Comparison of ENCODE assay signal across 30 cellular contexts in genomic region chr5:132033122-132033521, GRCh38. TPM values are rescaled to one million over a fixed set of nuclear protein-coding genes. Genes with fewer than 3 reads are reported as not detected.
DNase-seq lines count a peak whose midpoint lies in the region; ATAC-seq, FAIRE-seq and TF ChIP-seq lines count a peak whose summit lies in the region.
"Had no signal": no experiment of that assay in that cellular context is flagged by ENCODE, and none has a peak within 500 bp of the region (broad histone marks: within the 10 kb centered on the region; RNA-seq: fewer than 3 reads in every experiment).

No MANE protein-coding gene starts in this region.

- no peak for FAIRE-seq in A549 (lab: Jason Lieb, UNC)
- FAIRE-seq: GM12878, GM12892, GM18507 had no signal

- POLR2A ChIA-PET in activated CD4-positive, alpha-beta memory T cell treated with anti-CD3 and anti-CD28 coated beads for 36 hours (lab: Charles Lee): no interaction called here
- POLR2A ChIA-PET in activated CD4-positive, alpha-beta memory T cell treated with anti-CD3 and anti-CD28 coated beads, Interleukin-2, amount 10 ng/mL, durations not matched to agents 7 days and 5 days (lab: Charles Lee): no interaction called here
- POLR2A ChIA-PET in A549 (lab: Yijun Ruan, JAX): no interaction called here

- CTCF ChIA-PET in activated CD4-positive, alpha-beta memory T cell treated with anti-CD3 and anti-CD28 coated beads for 36 hours (lab: Charles Lee): no interaction called here
- CTCF ChIA-PET in activated CD4-positive, alpha-beta memory T cell treated with anti-CD3 and anti-CD28 coated beads, Interleukin-2, amount 10 ng/mL, durations not matched to agents 7 days and 5 days (lab: Charles Lee): no interaction called here
- CTCF ChIA-PET in A549 (lab: Yijun Ruan, JAX): no interaction called here

- no peak for TF ChIP-seq POLR2A in A549 (IDR thresholded peaks at IDR 0.05; ENCODE audit: low read length)

- no peak overlapping the region for H3K4me2 ChIP-seq in A549
- H3K4me2 ChIP-seq: BLaER1 had no signal

- H3K9me3 Mint-ChIP-seq in activated CD4-positive, alpha-beta memory T cell treated with anti-CD3 and anti-CD28 coated beads for 36 hours: peaks cover 15% of the 10 kb centered on the region
- peaks cover 11% of the 10 kb centered on the region for H3K9me3 Mint-ChIP-seq in activated CD4-positive, alpha-beta memory T cell treated with anti-CD3 and anti-CD28 coated beads, Interleukin-2, amount 10 ng/mL, durations not matched to agents 7 days and 5 days
- H3K9me3 Mint-ChIP-seq in central memory CD8-positive, alpha-beta T cell: peaks cover 5% of the 10 kb centered on the region
- peaks cover 22% of the 10 kb centered on the region for H3K9me3 Mint-ChIP-seq in activated T-helper 1 cell treated with anti-CD3 and anti-CD28 coated beads, Interleukin-12 subunit alpha, Interleukin-12 subunit beta, Interleukin-2, Interleukin-4 antibody, amounts not matched to agents 30 ng/mL and 10 ng/mL and 1 ng/mL, durations not matched to agents 14 hours and 24 hours and 36 hours

- peaks cover 9% of the 10 kb centered on the region for H3K4me1 Mint-ChIP-seq in activated CD4-positive, alpha-beta memory T cell treated with anti-CD3 and anti-CD28 coated beads for 36 hours (ENCODE audit: low read depth)
- no peaks in the 10 kb centered on the region for H3K4me1 Mint-ChIP-seq in activated CD4-positive, alpha-beta memory T cell treated with anti-CD3 and anti-CD28 coated beads, Interleukin-2, amount 10 ng/mL, durations not matched to agents 7 days and 5 days
- peaks cover 7% of the 10 kb centered on the region for H3K4me1 Mint-ChIP-seq in central memory CD8-positive, alpha-beta T cell
- peaks cover 18% of the 10 kb centered on the region for H3K4me1 Mint-ChIP-seq in activated T-helper 1 cell treated with anti-CD3 and anti-CD28 coated beads, Interleukin-12 subunit alpha, Interleukin-12 subunit beta, Interleukin-2, Interleukin-4 antibody, amounts not matched to agents 30 ng/mL and 10 ng/mL and 1 ng/mL, durations not matched to agents 14 hours and 24 hours and 36 hours (ENCODE audit: low read depth)
- H3K4me1 Mint-ChIP-seq: CD14-positive monocyte; CD4-positive, CD25-positive, alpha-beta regulatory T cell; CD8-positive, alpha-beta memory T cell had no signal

- H3K4me3 Mint-ChIP-seq in activated CD4-positive, alpha-beta memory T cell treated with anti-CD3 and anti-CD28 coated beads for 36 hours: no peak overlapping the region
- H3K4me3 Mint-ChIP-seq in activated CD4-positive, alpha-beta memory T cell treated with anti-CD3 and anti-CD28 coated beads, Interleukin-2, amount 10 ng/mL, durations not matched to agents 7 days and 5 days: no peak overlapping the region
- H3K4me3 Mint-ChIP-seq in central memory CD8-positive, alpha-beta T cell: no peak overlapping the region
- H3K4me3 Mint-ChIP-seq in activated T-helper 1 cell treated with anti-CD3 and anti-CD28 coated beads, Interleukin-12 subunit alpha, Interleukin-12 subunit beta, Interleukin-2, Interleukin-4 antibody, amounts not matched to agents 30 ng/mL and 10 ng/mL and 1 ng/mL, durations not matched to agents 14 hours and 24 hours and 36 hours: no peak overlapping the region
- H3K4me3 Mint-ChIP-seq: CD14-positive monocyte; CD4-positive, alpha-beta memory T cell; CD4-positive, CD25-positive, alpha-beta regulatory T cell had no signal

- H3K27ac ChIP-seq in A549: no peak overlapping the region
- H3K27ac ChIP-seq: 22Rv1, BLaER1 had no signal

- DNase-seq in activated CD4-positive, alpha-beta memory T cell treated with anti-CD3 and anti-CD28 coated beads for 36 hours: no peak
- DNase-seq in activated CD4-positive, alpha-beta memory T cell treated with anti-CD3 and anti-CD28 coated beads, Interleukin-2, amount 10 ng/mL, durations not matched to agents 7 days and 5 days: no peak
- no peak for DNase-seq in A549 (ENCODE audit: low read depth in 1 of 2, low spot score in 1 of 2)
- DNase-seq in central memory CD8-positive, alpha-beta T cell (ENCODE audit: low spot score in 2 of 2): no peak
- DNase-seq in activated T-helper 1 cell treated with anti-CD3 and anti-CD28 coated beads, Interleukin-12 subunit alpha, Interleukin-12 subunit beta, Interleukin-2, Interleukin-4 antibody, amounts not matched to agents 30 ng/mL and 10 ng/mL and 1 ng/mL, durations not matched to agents 14 hours and 24 hours and 36 hours (ENCODE audit: low spot score): no peak
- DNase-seq: ACHN; BE2C; C1 segment of cervical spinal cord; CD4-positive, alpha-beta memory T cell; CD4-positive, CD25-positive, alpha-beta regulatory T cell; CD8-positive, alpha-beta memory T cell; COR-L47; DMS 273 treated with DMSO at 0.1 percent for 48 hours; DMS153; DMS53; DMS79; DND-41; EL; GDM1 had no signal

- 0 out of 3 replicates have a peak, but pooled peaks cover 3% of the 10 kb centered on the region for H3K9me3 ChIP-seq in A549
- H3K9me3 ChIP-seq: BE2C, BLaER1 had no signal

- H3K27ac Mint-ChIP-seq in activated CD4-positive, alpha-beta memory T cell treated with anti-CD3 and anti-CD28 coated beads for 36 hours: peak overlapping the region; percentile 11
- no peak overlapping the region for H3K27ac Mint-ChIP-seq in activated CD4-positive, alpha-beta memory T cell treated with anti-CD3 and anti-CD28 coated beads, Interleukin-2, amount 10 ng/mL, durations not matched to agents 7 days and 5 days
- H3K27ac Mint-ChIP-seq in central memory CD8-positive, alpha-beta T cell (ENCODE audit: low read depth): peak overlapping the region; percentile 44
- no peak overlapping the region for H3K27ac Mint-ChIP-seq in activated T-helper 1 cell treated with anti-CD3 and anti-CD28 coated beads, Interleukin-12 subunit alpha, Interleukin-12 subunit beta, Interleukin-2, Interleukin-4 antibody, amounts not matched to agents 30 ng/mL and 10 ng/mL and 1 ng/mL, durations not matched to agents 14 hours and 24 hours and 36 hours
- H3K27ac Mint-ChIP-seq: CD14-positive monocyte; CD4-positive, alpha-beta memory T cell; CD4-positive, CD25-positive, alpha-beta regulatory T cell; CD8-positive, alpha-beta memory T cell had no signal

- WGBS in A549 (ENCODE audit: missing lambda C conversion rate): 11% methylated on average over 4 of the region's 4 CpGs

- TF ChIP-seq CTCF in A549 (IDR thresholded peaks at IDR 0.05): no peak

- H3K36me3 Mint-ChIP-seq in activated CD4-positive, alpha-beta memory T cell treated with anti-CD3 and anti-CD28 coated beads for 36 hours: peaks cover 2% of the 10 kb centered on the region
- peaks cover 16% of the 10 kb centered on the region for H3K36me3 Mint-ChIP-seq in activated CD4-positive, alpha-beta memory T cell treated with anti-CD3 and anti-CD28 coated beads, Interleukin-2, amount 10 ng/mL, durations not matched to agents 7 days and 5 days (ENCODE audit: low read depth)
- H3K36me3 Mint-ChIP-seq in central memory CD8-positive, alpha-beta T cell (ENCODE audit: insufficient read depth): peaks cover 1% of the 10 kb centered on the region
- H3K36me3 Mint-ChIP-seq in activated T-helper 1 cell treated with anti-CD3 and anti-CD28 coated beads, Interleukin-12 subunit alpha, Interleukin-12 subunit beta, Interleukin-2, Interleukin-4 antibody, amounts not matched to agents 30 ng/mL and 10 ng/mL and 1 ng/mL, durations not matched to agents 14 hours and 24 hours and 36 hours (ENCODE audit: low read depth): peaks cover 4% of the 10 kb centered on the region
- H3K36me3 Mint-ChIP-seq: CD14-positive monocyte; CD4-positive, alpha-beta memory T cell had no signal

- intact Hi-C loops in activated CD4-positive, alpha-beta memory T cell treated with anti-CD3 and anti-CD28 coated beads for 36 hours (cut with micrococcal nuclease): no loop called here
- intact Hi-C loops in activated T-helper 1 cell treated with anti-CD3 and anti-CD28 coated beads, Interleukin-12 subunit alpha, Interleukin-12 subunit beta, Interleukin-2, Interleukin-4 antibody, amounts not matched to agents 30 ng/mL and 10 ng/mL and 1 ng/mL, durations not matched to agents 14 hours and 24 hours and 36 hours (cut with micrococcal nuclease): no loop called here

- peaks cover 8% of the 10 kb centered on the region for H3K27me3 Mint-ChIP-seq in activated CD4-positive, alpha-beta memory T cell treated with anti-CD3 and anti-CD28 coated beads for 36 hours
- peaks cover 56% of the 10 kb centered on the region for H3K27me3 Mint-ChIP-seq in activated CD4-positive, alpha-beta memory T cell treated with anti-CD3 and anti-CD28 coated beads, Interleukin-2, amount 10 ng/mL, durations not matched to agents 7 days and 5 days
- H3K27me3 Mint-ChIP-seq in central memory CD8-positive, alpha-beta T cell: peaks cover 33% of the 10 kb centered on the region
- peaks cover 42% of the 10 kb centered on the region for H3K27me3 Mint-ChIP-seq in activated T-helper 1 cell treated with anti-CD3 and anti-CD28 coated beads, Interleukin-12 subunit alpha, Interleukin-12 subunit beta, Interleukin-2, Interleukin-4 antibody, amounts not matched to agents 30 ng/mL and 10 ng/mL and 1 ng/mL, durations not matched to agents 14 hours and 24 hours and 36 hours (ENCODE audit: insufficient read depth)

- ATAC-seq in A549: no peak
- no peak for ATAC-seq in central memory CD8-positive, alpha-beta T cell (replicated peaks; ENCODE audit: extremely low read depth, poor library complexity, severe bottlenecking)
- ATAC-seq: GM12878 had no signal

- H3K4me3 ChIP-seq in A549: no peak overlapping the region
- H3K4me3 ChIP-seq: BLaER1, GM12878 had no signal

- no peak for TF ChIP-seq EP300 in A549 (IDR thresholded peaks at IDR 0.05)

- H3K4me1 ChIP-seq in A549: no peaks in the 10 kb centered on the region
- H3K4me1 ChIP-seq: BE2C, BLaER1 had no signal

- no peak for TF ChIP-seq RAD21 in A549 (conservative IDR thresholded peaks at IDR 0.05 in 1 of 2, IDR thresholded peaks at IDR 0.05 in 1 of 2)

RNA-seq across cellular contexts. Expression of gene ACSL6, which starts 21.7 kb away (rescaled TPM):
- total RNA-seq in activated CD4-positive, alpha-beta memory T cell treated with anti-CD3 and anti-CD28 coated beads for 36 hours: 1 to 10 TPM; 5.6 to 6.0 TPM
- total RNA-seq in activated CD4-positive, alpha-beta memory T cell treated with anti-CD3 and anti-CD28 coated beads, Interleukin-2, amount 10 ng/mL, durations not matched to agents 7 days and 5 days: 10 to 100 TPM; 10.6 to 11.5 TPM
- polyA plus RNA-seq in A549 (2011; rRNA removed): 0.05 and 0.09 TPM in 2 replicates
- 0.04 and 0.06 TPM in 2 replicates for polyA plus RNA-seq in A549 (2012; cell fraction: cytosol; rRNA removed)
- 0.08 and 0.43 TPM in 2 replicates for polyA plus RNA-seq in A549 (2012; cell fraction: nucleus; rRNA removed)
- polyA plus RNA-seq in A549 (2017; fragmentation: RNase III; extraction: RNeasy Plus Mini Kit Qiagen cat#74134 plus additional on column Dnase treatment): 0.05 to 0.07 TPM (median 0.06 TPM) in 3 replicates
- polyA minus RNA-seq in A549 (2011; rRNA and poly(A)+ RNA removed): 0.73 and 0.91 TPM in 2 replicates
- total RNA-seq in activated T-helper 1 cell treated with anti-CD3 and anti-CD28 coated beads, Interleukin-12 subunit alpha, Interleukin-12 subunit beta, Interleukin-2, Interleukin-4 antibody, amounts not matched to agents 30 ng/mL and 10 ng/mL and 1 ng/mL, durations not matched to agents 14 hours and 24 hours and 36 hours: 48.1 and 50.6 TPM in 2 replicates
- total RNA-seq: A673, GM12878 had no signal
- polyA plus RNA-seq: AG04450 had no signal

RNA-seq across cellular contexts. Expression of gene IL3, which starts 27.3 kb away (rescaled TPM):
- total RNA-seq in activated CD4-positive, alpha-beta memory T cell treated with anti-CD3 and anti-CD28 coated beads for 36 hours: 10 to 100 TPM; 23.1 to 23.3 TPM
- total RNA-seq in activated CD4-positive, alpha-beta memory T cell treated with anti-CD3 and anti-CD28 coated beads, Interleukin-2, amount 10 ng/mL, durations not matched to agents 7 days and 5 days: 1 to 10 TPM; 1.4 to 1.6 TPM
- polyA plus RNA-seq in A549 (2011; rRNA removed): not detected in 2 replicates
- not detected in 2 replicates for polyA plus RNA-seq in A549 (2012; cell fraction: cytosol; rRNA removed)
- not detected in 2 replicates for polyA plus RNA-seq in A549 (2012; cell fraction: nucleus; rRNA removed)
- polyA plus RNA-seq in A549 (2017; fragmentation: RNase III; extraction: RNeasy Plus Mini Kit Qiagen cat#74134 plus additional on column Dnase treatment): not detected in 3 replicates
- polyA minus RNA-seq in A549 (2011; rRNA and poly(A)+ RNA removed): not detected in 2 replicates
- 94.6 and 98.5 TPM in 2 replicates for total RNA-seq in activated T-helper 1 cell treated with anti-CD3 and anti-CD28 coated beads, Interleukin-12 subunit alpha, Interleukin-12 subunit beta, Interleukin-2, Interleukin-4 antibody, amounts not matched to agents 30 ng/mL and 10 ng/mL and 1 ng/mL, durations not matched to agents 14 hours and 24 hours and 36 hours
- total RNA-seq: A172; A673; CD4-positive, alpha-beta memory T cell; CD4-positive, CD25-positive, alpha-beta regulatory T cell; Daoy; G401; GM12878 had no signal
- polyA plus RNA-seq: AG04450; CD14-positive monocyte; CD4-positive, alpha-beta memory T cell; CD4-positive, CD25-positive, alpha-beta regulatory T cell; CD8-positive, alpha-beta memory T cell; GM12878 had no signal

RNA-seq across cellular contexts. Expression of gene CSF2, which starts 40.5 kb away (rescaled TPM):
- 100 to 1,000 TPM; 125 to 128 TPM for total RNA-seq in activated CD4-positive, alpha-beta memory T cell treated with anti-CD3 and anti-CD28 coated beads for 36 hours
- total RNA-seq in activated CD4-positive, alpha-beta memory T cell treated with anti-CD3 and anti-CD28 coated beads, Interleukin-2, amount 10 ng/mL, durations not matched to agents 7 days and 5 days: 10 to 100 TPM; 30.8 to 32.7 TPM
- polyA plus RNA-seq in A549 (2011; rRNA removed) (0.21 TPM in 1 of 2 replicates, not detected in the other), A549 (2017; fragmentation: RNase III; extraction: RNeasy Plus Mini Kit Qiagen cat#74134 plus additional on column Dnase treatment) (0.34 TPM in 1 of 3 replicates, not detected in the others)
- 0.19 TPM in 2 replicates for polyA plus RNA-seq in A549 (2012; cell fraction: cytosol; rRNA removed)
- 0.11 and 0.76 TPM in 2 replicates for polyA plus RNA-seq in A549 (2012; cell fraction: nucleus; rRNA removed)
- not detected in 2 replicates for polyA minus RNA-seq in A549 (2011; rRNA and poly(A)+ RNA removed)
- total RNA-seq in activated T-helper 1 cell treated with anti-CD3 and anti-CD28 coated beads, Interleukin-12 subunit alpha, Interleukin-12 subunit beta, Interleukin-2, Interleukin-4 antibody, amounts not matched to agents 30 ng/mL and 10 ng/mL and 1 ng/mL, durations not matched to agents 14 hours and 24 hours and 36 hours: 1,648 and 1,678 TPM in 2 replicates
- total RNA-seq: A673; CD4-positive, alpha-beta memory T cell; CD4-positive, CD25-positive, alpha-beta regulatory T cell; G401 had no signal
- polyA plus RNA-seq: AG04450; CD14-positive monocyte; CD4-positive, CD25-positive, alpha-beta regulatory T cell; CD8-positive, alpha-beta memory T cell had no signal

Comparison
In these comparisons a context has a peak if more than half of its experiments do, and no peak if none do; other contexts are left out.
1. H3K27ac Mint-ChIP-seq: peak in activated CD4-positive, alpha-beta memory T cell treated with anti-CD3 and anti-CD28 coated beads for 36 hours (single experiment) and central memory CD8-positive, alpha-beta T cell (single experiment); none in activated CD4-positive, alpha-beta memory T cell treated with anti-CD3 and anti-CD28 coated beads, Interleukin-2, amount 10 ng/mL, durations not matched to agents 7 days and 5 days (single experiment) and activated T-helper 1 cell treated with anti-CD3 and anti-CD28 coated beads, Interleukin-12 subunit alpha, Interleukin-12 subunit beta, Interleukin-2, Interleukin-4 antibody, amounts not matched to agents 30 ng/mL and 10 ng/mL and 1 ng/mL, durations not matched to agents 14 hours and 24 hours and 36 hours (single experiment).
2. RNA of gene IL3, which starts 27.3 kb away (total RNA-seq): 94.6 to 98.5 TPM in activated T-helper 1 cell treated with anti-CD3 and anti-CD28 coated beads, Interleukin-12 subunit alpha, Interleukin-12 subunit beta, Interleukin-2, Interleukin-4 antibody, amounts not matched to agents 30 ng/mL and 10 ng/mL and 1 ng/mL, durations not matched to agents 14 hours and 24 hours and 36 hours and 23.1 to 23.3 TPM in activated CD4-positive, alpha-beta memory T cell treated with anti-CD3 and anti-CD28 coated beads for 36 hours; 1.4 to 1.6 TPM in activated CD4-positive, alpha-beta memory T cell treated with anti-CD3 and anti-CD28 coated beads, Interleukin-2, amount 10 ng/mL, durations not matched to agents 7 days and 5 days; every median in the first group is over 4 times any median in the second.
3. RNA of gene CSF2, which starts 40.5 kb away (total RNA-seq): 1,648 to 1,678 TPM in activated T-helper 1 cell treated with anti-CD3 and anti-CD28 coated beads, Interleukin-12 subunit alpha, Interleukin-12 subunit beta, Interleukin-2, Interleukin-4 antibody, amounts not matched to agents 30 ng/mL and 10 ng/mL and 1 ng/mL, durations not matched to agents 14 hours and 24 hours and 36 hours; 125 to 128 TPM in activated CD4-positive, alpha-beta memory T cell treated with anti-CD3 and anti-CD28 coated beads for 36 hours and 30.8 to 32.7 TPM in activated CD4-positive, alpha-beta memory T cell treated with anti-CD3 and anti-CD28 coated beads, Interleukin-2, amount 10 ng/mL, durations not matched to agents 7 days and 5 days; every median in the first group is over 10 times any median in the second.